ENCODE assay signal across 1 cellular context in the genomic region with DNA sequence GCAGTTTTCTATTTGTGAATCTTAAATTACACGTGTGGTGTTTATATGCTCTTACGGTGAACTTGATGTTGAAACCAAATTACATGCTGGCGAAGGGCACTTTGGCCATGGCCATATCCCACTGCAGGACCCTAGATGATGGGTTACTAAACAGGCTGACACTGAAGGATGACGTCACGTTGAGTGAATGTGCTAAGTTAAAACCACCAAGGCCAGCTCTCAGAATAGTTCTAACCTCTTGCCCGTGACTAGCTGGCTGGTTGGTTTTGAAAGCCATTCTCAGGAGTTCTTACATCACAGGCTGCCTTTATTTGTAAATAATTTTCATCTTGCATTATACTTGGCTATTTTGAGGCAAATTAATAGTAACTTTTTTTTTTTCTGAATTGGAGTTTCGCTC.
TF ChIP-seq lines count a peak whose summit lies in the region.

No MANE protein-coding gene starts in this region.

TF ChIP-seq in GM23338, 12 proteins besides CTCF, POLR2A, EP300 and RAD21:
- TF ChIP-seq, protein P1, sequence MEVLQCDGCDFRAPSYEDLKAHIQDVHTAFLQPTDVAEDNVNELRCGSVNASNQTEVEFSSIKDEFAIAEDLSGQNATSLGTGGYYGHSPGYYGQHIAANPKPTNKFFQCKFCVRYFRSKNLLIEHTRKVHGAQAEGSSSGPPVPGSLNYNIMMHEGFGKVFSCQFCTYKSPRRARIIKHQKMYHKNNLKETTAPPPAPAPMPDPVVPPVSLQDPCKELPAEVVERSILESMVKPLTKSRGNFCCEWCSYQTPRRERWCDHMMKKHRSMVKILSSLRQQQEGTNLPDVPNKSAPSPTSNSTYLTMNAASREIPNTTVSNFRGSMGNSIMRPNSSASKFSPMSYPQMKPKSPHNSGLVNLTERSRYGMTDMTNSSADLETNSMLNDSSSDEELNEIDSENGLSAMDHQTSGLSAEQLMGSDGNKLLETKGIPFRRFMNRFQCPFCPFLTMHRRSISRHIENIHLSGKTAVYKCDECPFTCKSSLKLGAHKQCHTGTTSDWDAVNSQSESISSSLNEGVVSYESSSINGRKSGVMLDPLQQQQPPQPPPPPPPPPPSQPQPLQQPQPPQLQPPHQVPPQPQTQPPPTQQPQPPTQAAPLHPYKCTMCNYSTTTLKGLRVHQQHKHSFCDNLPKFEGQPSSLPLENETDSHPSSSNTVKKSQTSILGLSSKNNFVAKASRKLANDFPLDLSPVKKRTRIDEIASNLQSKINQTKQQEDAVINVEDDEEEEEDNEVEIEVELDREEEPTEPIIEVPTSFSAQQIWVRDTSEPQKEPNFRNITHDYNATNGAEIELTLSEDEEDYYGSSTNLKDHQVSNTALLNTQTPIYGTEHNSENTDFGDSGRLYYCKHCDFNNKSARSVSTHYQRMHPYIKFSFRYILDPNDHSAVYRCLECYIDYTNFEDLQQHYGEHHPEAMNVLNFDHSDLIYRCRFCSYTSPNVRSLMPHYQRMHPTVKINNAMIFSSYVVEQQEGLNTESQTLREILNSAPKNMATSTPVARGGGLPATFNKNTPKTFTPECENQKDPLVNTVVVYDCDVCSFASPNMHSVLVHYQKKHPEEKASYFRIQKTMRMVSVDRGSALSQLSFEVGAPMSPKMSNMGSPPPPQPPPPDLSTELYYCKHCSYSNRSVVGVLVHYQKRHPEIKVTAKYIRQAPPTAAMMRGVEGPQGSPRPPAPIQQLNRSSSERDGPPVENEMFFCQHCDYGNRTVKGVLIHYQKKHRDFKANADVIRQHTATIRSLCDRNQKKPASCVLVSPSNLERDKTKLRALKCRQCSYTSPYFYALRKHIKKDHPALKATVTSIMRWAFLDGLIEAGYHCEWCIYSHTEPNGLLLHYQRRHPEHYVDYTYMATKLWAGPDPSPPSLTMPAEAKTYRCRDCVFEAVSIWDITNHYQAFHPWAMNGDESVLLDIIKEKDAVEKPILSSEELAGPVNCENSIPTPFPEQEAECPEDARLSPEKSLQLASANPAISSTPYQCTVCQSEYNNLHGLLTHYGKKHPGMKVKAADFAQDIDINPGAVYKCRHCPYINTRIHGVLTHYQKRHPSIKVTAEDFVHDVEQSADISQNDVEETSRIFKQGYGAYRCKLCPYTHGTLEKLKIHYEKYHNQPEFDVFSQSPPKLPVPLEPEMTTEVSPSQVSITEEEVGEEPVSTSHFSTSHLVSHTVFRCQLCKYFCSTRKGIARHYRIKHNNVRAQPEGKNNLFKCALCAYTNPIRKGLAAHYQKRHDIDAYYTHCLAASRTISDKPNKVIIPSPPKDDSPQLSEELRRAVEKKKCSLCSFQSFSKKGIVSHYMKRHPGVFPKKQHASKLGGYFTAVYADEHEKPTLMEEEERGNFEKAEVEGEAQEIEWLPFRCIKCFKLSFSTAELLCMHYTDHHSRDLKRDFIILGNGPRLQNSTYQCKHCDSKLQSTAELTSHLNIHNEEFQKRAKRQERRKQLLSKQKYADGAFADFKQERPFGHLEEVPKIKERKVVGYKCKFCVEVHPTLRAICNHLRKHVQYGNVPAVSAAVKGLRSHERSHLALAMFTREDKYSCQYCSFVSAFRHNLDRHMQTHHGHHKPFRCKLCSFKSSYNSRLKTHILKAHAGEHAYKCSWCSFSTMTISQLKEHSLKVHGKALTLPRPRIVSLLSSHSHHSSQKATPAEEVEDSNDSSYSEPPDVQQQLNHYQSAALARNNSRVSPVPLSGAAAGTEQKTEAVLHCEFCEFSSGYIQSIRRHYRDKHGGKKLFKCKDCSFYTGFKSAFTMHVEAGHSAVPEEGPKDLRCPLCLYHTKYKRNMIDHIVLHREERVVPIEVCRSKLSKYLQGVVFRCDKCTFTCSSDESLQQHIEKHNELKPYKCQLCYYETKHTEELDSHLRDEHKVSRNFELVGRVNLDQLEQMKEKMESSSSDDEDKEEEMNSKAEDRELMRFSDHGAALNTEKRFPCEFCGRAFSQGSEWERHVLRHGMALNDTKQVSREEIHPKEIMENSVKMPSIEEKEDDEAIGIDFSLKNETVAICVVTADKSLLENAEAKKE (CRISPR knock-in tag; IDR thresholded peaks at IDR 0.05) = no peak
- TF ChIP-seq EZH2phosphoT487 (IDR thresholded peaks at IDR 0.05; ENCODE audit: unreplicated experiment) (no peak), NANOG (IDR thresholded peaks at IDR 0.05; ENCODE audit: borderline replicate concordance) (no peak), ZNF114 (CRISPR knock-in tag; IDR thresholded peaks at IDR 0.05) (no peak), CREB1 (CRISPR knock-in tag; IDR thresholded peaks at IDR 0.05; ENCODE audit: low read depth) (no peak), STAT1 (IDR thresholded peaks at IDR 0.05; ENCODE audit: unreplicated experiment) (no peak), EZH2 (IDR thresholded peaks at IDR 0.05; ENCODE audit: low read depth, unreplicated experiment) (no peak), REST (IDR thresholded peaks at IDR 0.05; ENCODE audit: unreplicated experiment) (no peak), JUNB (IDR thresholded peaks at IDR 0.05; ENCODE audit: unreplicated experiment) (no peak), ETS1 (IDR thresholded peaks at IDR 0.05) (no peak), ZNF331 (CRISPR knock-in tag; IDR thresholded peaks at IDR 0.05; ENCODE audit: low read depth) (no peak), POLR2AphosphoS5 (IDR thresholded peaks at IDR 0.05; ENCODE audit: low read depth) (no peak)
